In the genomic region with DNA sequence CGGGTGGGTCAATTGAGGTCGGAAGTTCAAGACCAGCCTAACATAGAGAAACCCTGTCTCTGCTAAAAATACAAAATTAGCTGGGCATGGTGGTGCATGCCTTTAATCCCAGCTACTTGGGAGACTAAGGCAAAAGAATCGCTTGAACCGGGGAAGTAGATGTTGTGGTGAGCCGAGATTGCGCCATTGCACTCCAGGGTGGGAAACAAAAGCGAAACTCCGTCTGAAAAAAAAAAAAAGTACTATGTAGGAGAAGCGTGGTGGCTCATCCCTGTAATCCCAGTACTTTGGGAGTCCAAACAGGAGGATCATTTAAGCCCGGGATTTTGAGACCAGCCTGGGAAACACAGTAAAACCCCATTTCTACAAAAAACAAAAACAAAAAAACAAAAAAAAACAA, we compare ENCODE assay signal across 22 cellular contexts. TPM values are rescaled to one million over a fixed set of nuclear protein-coding genes. Genes with fewer than 3 reads are reported as not detected.
DNase-seq lines count a peak whose midpoint lies in the region; ATAC-seq and TF ChIP-seq lines count a peak whose summit lies in the region.
"Had no signal": no experiment of that assay in that cellular context is flagged by ENCODE, and none has a peak within 500 bp of the region (broad histone marks: within the 10 kb centered on the region; RNA-seq: fewer than 3 reads in every experiment).

No MANE protein-coding gene starts in this region.

- peaks cover 9% of the 10 kb centered on the region; the same call in 1 of the 2 replicates for H3F3A ChIP-seq in GM23248 (ENCODE audit: insufficient read depth)

- intact Hi-C loops in mammary epithelial cell (cut with micrococcal nuclease) (loop anchor here (5.0 to 10.0 kb wide), 3 partner anchors 49 to 136 kb away; partner anchors contain the start of genes ZNF320 and ZNF468), right cardiac atrium (cut with DNase I) (no loop called here)

- H3K36me3 ChIP-seq in GM23248 (ENCODE audit: low read depth), result no peaks in the 10 kb centered on the region
- no peaks in the 10 kb centered on the region for H3K36me3 ChIP-seq in mammary epithelial cell (ENCODE audit: insufficient read depth, low read length)
- H3K36me3 ChIP-seq in osteoblast (ENCODE audit: insufficient read depth, low read length), result peaks cover 4% of the 10 kb centered on the region

- no peaks in the 10 kb centered on the region for H3K9me2 ChIP-seq in GM23248 (ENCODE audit: insufficient read depth)

- H3K9ac ChIP-seq in GM23248 (no peak overlapping the region), mammary epithelial cell (ENCODE audit: insufficient read depth, low read length) (no peak overlapping the region)

- WGBS in GM23248 (ENCODE audit: low coverage in 1 of 2, low lambda C conversion rate in 2 of 2, missing lambda C conversion rate in 2 of 2), 2 experiments, result 95 to 97% methylated on average over 10 of the region's 10 CpGs
- 70% methylated on average over 10 of the region's 10 CpGs for WGBS in mammary epithelial cell (ENCODE audit: low coverage, missing lambda C conversion rate)
- WGBS in right cardiac atrium, result 86% methylated on average over 10 of the region's 10 CpGs

- H2AFZ ChIP-seq in GM23248, result no peak overlapping the region
- no peak overlapping the region for H2AFZ ChIP-seq in mammary epithelial cell (ENCODE audit: low read depth, low read length)
- H2AFZ ChIP-seq in osteoblast (ENCODE audit: low read length), result no peak overlapping the region

- no peak overlapping the region for H3K4me3 ChIP-seq in GM23248
- no peak overlapping the region for H3K4me3 ChIP-seq in mammary epithelial cell (replicated peaks in 1 of 3; ENCODE audit: insufficient read depth in 1 of 3, low read depth in 2 of 3, low read length in 3 of 3)
- H3K4me3 ChIP-seq in osteoblast (ENCODE audit: insufficient read depth, low read length), result peak overlapping the region; percentile 26
- H3K4me3 ChIP-seq in right cardiac atrium (ENCODE audit: low read length), result no peak overlapping the region
- H3K4me3 ChIP-seq: body of pancreas, right atrium auricular region, upper lobe of right lung had no signal

- H3K79me2 ChIP-seq in GM23248 (ENCODE audit: insufficient read depth) (no peaks in the 10 kb centered on the region), mammary epithelial cell (ENCODE audit: insufficient read depth, low read length) (no peaks in the 10 kb centered on the region), osteoblast (ENCODE audit: insufficient read depth, low read length) (no peaks in the 10 kb centered on the region)

- H4K20me1 ChIP-seq in GM23248 (ENCODE audit: insufficient read depth) (no peaks in the 10 kb centered on the region), mammary epithelial cell (ENCODE audit: insufficient read depth, low read length) (no peaks in the 10 kb centered on the region), osteoblast (ENCODE audit: insufficient read depth, low read length) (no peaks in the 10 kb centered on the region)

- H3K4me1 ChIP-seq in GM23248 (ENCODE audit: insufficient read depth) (peaks cover 20% of the 10 kb centered on the region), mammary epithelial cell (ENCODE audit: insufficient read depth, low read length) (peaks cover 10% of the 10 kb centered on the region), osteoblast (ENCODE audit: insufficient read depth, low read length) (peaks cover 15% of the 10 kb centered on the region), right cardiac atrium (ENCODE audit: control insufficient read depth, insufficient read depth, low read length) (no peaks in the 10 kb centered on the region)

- dilution Hi-C loops in mammary epithelial cell (cut with HindIII; ENCODE audit: low sequenced_read_pairs), result no loop called here

- H3K27me3 ChIP-seq in GM23248 (replicated peaks; ENCODE audit: insufficient read depth) (no peaks in the 10 kb centered on the region), mammary epithelial cell (ENCODE audit: insufficient read depth, low read length) (no peaks in the 10 kb centered on the region), osteoblast (ENCODE audit: insufficient read depth, low read length) (no peaks in the 10 kb centered on the region), right cardiac atrium (ENCODE audit: control insufficient read depth, insufficient read depth) (no peaks in the 10 kb centered on the region)
- H3K27me3 ChIP-seq: body of pancreas, right atrium auricular region, upper lobe of right lung had no signal

- TF ChIP-seq CTCF in mammary epithelial cell (conservative IDR thresholded peaks at IDR 0.05 in 1 of 2, IDR thresholded peaks at IDR 0.05 in 1 of 2; ENCODE audit: extremely low read depth in 1 of 2, insufficient read depth in 1 of 2, low read depth in 1 of 2, low read length in 2 of 2), result no peak
- TF ChIP-seq CTCF in osteoblast (IDR thresholded peaks at IDR 0.05; ENCODE audit: extremely low read depth, low read depth, low read length), result no peak

- DNase-seq in GM23248 (no peak), NCI-H226 (peak; percentile 26), mammary epithelial cell (no peak), osteoblast (ENCODE audit: insufficient read length, low spot score, missing footprints) (no peak), right cardiac atrium (no peak), GDM1 (lab: John Stamatoyannopoulos, UW) (no peak), globus pallidus (ENCODE audit: low spot score) (no peak)
- DNase-seq: activated CD8-positive, alpha-beta T cell treated with anti-CD3 and anti-CD28 coated beads for 36 hours; activated T-cell treated with anti-CD3 and anti-CD28 coated beads, Interleukin-2, amount 50 U/mL, for 24 hours; body of pancreas; erythroblast; H7; left ventricle myocardium superior; NCI-H146; NCI-H748 treated with DMSO at 0.1 percent for 48 hours; nucleus accumbens; stimulated activated naive CD4-positive, alpha-beta T cell treated with Interleukin-2 at 50 U/mL for 16 hours; upper lobe of right lung had no signal

- no peak for ATAC-seq in right cardiac atrium
- ATAC-seq: activated CD8-positive, alpha-beta T cell treated with anti-CD3 and anti-CD28 coated beads for 36 hours; body of pancreas; left ventricle myocardium superior; upper lobe of right lung had no signal

- CTCF ChIA-PET in mammary epithelial cell (lab: Charles Lee; ENCODE audit: low non-redundant PET), result no interaction called here

- H3K9me3 ChIP-seq in GM23248 (ENCODE audit: low read depth) (no peaks in the 10 kb centered on the region), mammary epithelial cell (replicated peaks; ENCODE audit: insufficient read depth, low read length) (peaks cover 22% of the 10 kb centered on the region), osteoblast (ENCODE audit: low read depth, low read length) (no peaks in the 10 kb centered on the region), right cardiac atrium (ENCODE audit: control insufficient read depth, low read length) (no peaks in the 10 kb centered on the region)
- H3K9me3 ChIP-seq: body of pancreas, right atrium auricular region, upper lobe of right lung had no signal

- in situ Hi-C loops in GM23248 (cut with MboI), result no loop called here
- in situ Hi-C loops in mammary epithelial cell (cut with MboI; ENCODE audit: low sequenced_read_pairs in 2 of 2), result no loop called here

- H3K4me2 ChIP-seq in GM23248 (ENCODE audit: unreplicated experiment) (no peak overlapping the region), mammary epithelial cell (ENCODE audit: insufficient read depth, low read depth, low read length) (peak overlapping the region; percentile 9), osteoblast (ENCODE audit: insufficient read depth, low read length) (peak overlapping the region; percentile 57)

- H3K27ac ChIP-seq in GM23248 (peak overlapping the region; percentile 57), mammary epithelial cell (ENCODE audit: insufficient read depth, low read depth, low read length) (peak overlapping the region; percentile 44), osteoblast (ENCODE audit: low read depth, low read length) (peak overlapping the region; percentile 55), right cardiac atrium (ENCODE audit: low read length) (no peak overlapping the region)
- H3K27ac ChIP-seq: body of pancreas, right atrium auricular region, upper lobe of right lung, VCaP had no signal

- BruUV-seq in mammary epithelial cell (replicated peaks; lab: Mats Ljungman, UMichigan), result no TSS peak

RNA-seq across cellular contexts. Expression of gene ERVV-1, which starts 22.7 kb away (rescaled TPM):
- not detected in 2 replicates for total RNA-seq in GM23248 (2014; rRNA removed; shearing (Covaris generic))
- not detected in 2 replicates for polyA plus RNA-seq in GM23248 (2016; fragmentation: Nextera tagmentation; extraction: Ambion mirVana)
- not detected for total RNA-seq in mammary epithelial cell
- polyA plus RNA-seq in mammary epithelial cell, result not detected
- not detected for polyA minus RNA-seq in mammary epithelial cell
- not detected in 2 replicates for total RNA-seq in osteoblast
- total RNA-seq in right cardiac atrium, result not detected
- polyA plus RNA-seq in right cardiac atrium, result not detected
- total RNA-seq: activated CD8-positive, alpha-beta T cell treated with anti-CD3 and anti-CD28 coated beads for 36 hours; body of pancreas; dermis blood vessel endothelial cell; left ventricle myocardium superior; right atrium auricular region; T-helper 1 cell treated with Interleukin-12 subunit alpha and Interleukin-12 subunit beta and Interleukin-4 antibody, amounts not matched to agents 30 ng/mL and 1 ng/mL, for 36 hours; upper lobe of right lung had no signal

RNA-seq across cellular contexts. Expression of gene ZNF816, which starts 28.3 kb away (rescaled TPM):
- total RNA-seq in GM23248 (2014; rRNA removed; shearing (Covaris generic)), result 3.0 and 6.7 TPM in 2 replicates
- polyA plus RNA-seq in GM23248 (2016; fragmentation: Nextera tagmentation; extraction: Ambion mirVana) (4.3 and 4.7 TPM in 2 replicates), mammary epithelial cell (3.8 TPM), right cardiac atrium (3.0 TPM)
- total RNA-seq in mammary epithelial cell (10 to 100 TPM in 1 of 2 donors, 1 to 10 TPM in 1; 6.0 to 10.8 TPM), osteoblast (8.3 and 9.8 TPM in 2 replicates), right cardiac atrium (1 to 10 TPM; 4.1 to 8.3 (median 5.8) TPM)
- 13.7 TPM for polyA minus RNA-seq in mammary epithelial cell

RNA-seq across cellular contexts. Expression of gene ERVV-2, which starts 53.5 kb away (rescaled TPM):
- not detected in 2 replicates for total RNA-seq in GM23248 (2014; rRNA removed; shearing (Covaris generic))
- polyA plus RNA-seq in GM23248 (2016; fragmentation: Nextera tagmentation; extraction: Ambion mirVana), result not detected in 2 replicates
- not detected for total RNA-seq in mammary epithelial cell
- not detected for polyA plus RNA-seq in mammary epithelial cell
- not detected for polyA minus RNA-seq in mammary epithelial cell
- not detected in 2 replicates for total RNA-seq in osteoblast
- total RNA-seq in right cardiac atrium, result not detected
- not detected for polyA plus RNA-seq in right cardiac atrium
- total RNA-seq: activated CD8-positive, alpha-beta T cell treated with anti-CD3 and anti-CD28 coated beads for 36 hours; body of pancreas; dermis blood vessel endothelial cell; left ventricle myocardium superior; right atrium auricular region; T-helper 1 cell treated with Interleukin-12 subunit alpha and Interleukin-12 subunit beta and Interleukin-4 antibody, amounts not matched to agents 30 ng/mL and 1 ng/mL, for 36 hours; upper lobe of right lung had no signal
